In genomic region chr5:149550267-149550582, GRCh38 we compare ENCODE assay signal across 8 cellular contexts. TPM values are rescaled to one million over a fixed set of nuclear protein-coding genes. Genes with fewer than 3 reads are reported as not detected.
A peak's percentile ranks its signal among the peaks of the same experiment; 100 is the strongest.
DNase-seq lines count a peak whose midpoint lies in the region; ATAC-seq and TF ChIP-seq lines count a peak whose summit lies in the region.

No MANE protein-coding gene starts in this region.

- H3K9me3 ChIP-seq in H9 (ENCODE audit: control insufficient read depth, low read depth, low read length) = no peaks in the 10 kb centered on the region

- H2AFZ ChIP-seq in H9 (ENCODE audit: low read length) = no peak overlapping the region

- no peaks in the 10 kb centered on the region for H4K20me1 ChIP-seq in H9 (ENCODE audit: control insufficient read depth, insufficient read depth, insufficient read length)

- peak overlapping the region; percentile 70; the same call in 1 of the 2 replicates for H3K14ac ChIP-seq in H9 (ENCODE audit: insufficient read depth, low read length)

- H2BK120ac ChIP-seq in H9 (ENCODE audit: low read depth, low read length, poor library complexity, severe bottlenecking) = no peak overlapping the region

- no peak overlapping the region for H4K8ac ChIP-seq in H9 (replicated peaks; ENCODE audit: insufficient read length, low read depth, low read length)

- H3K36me3 Mint-ChIP-seq in H9 (ENCODE audit: insufficient read depth in 1 of 3, low read depth in 3 of 3) = peaks cover 44 to 57% (median 54%) of the 10 kb centered on the region in 3 experiments
- H3K36me3 Mint-ChIP-seq in effector memory CD8-positive, alpha-beta T cell (ENCODE audit: insufficient read depth) = peaks cover 64% of the 10 kb centered on the region
- peaks cover 15 to 41% (median 17%) of the 10 kb centered on the region in 3 donors for H3K36me3 Mint-ChIP-seq in naive thymus-derived CD8-positive, alpha-beta T cell

- peaks cover 2% of the 10 kb centered on the region for H3K79me1 ChIP-seq in H9 (ENCODE audit: insufficient read depth, low read depth, low read length, poor library complexity, severe bottlenecking)

- no peak overlapping the region for H3T11ph ChIP-seq in H9 (ENCODE audit: low read length)

- peaks cover 0 to 2% of the 10 kb centered on the region in 2 experiments; a peak in 1 of 5 replicates for H3K9me3 Mint-ChIP-seq in H9
- H3K9me3 Mint-ChIP-seq in effector memory CD8-positive, alpha-beta T cell = no peaks in the 10 kb centered on the region
- no peaks in the 10 kb centered on the region for H3K9me3 Mint-ChIP-seq in naive thymus-derived CD8-positive, alpha-beta T cell

- H4K5ac ChIP-seq in H9 (ENCODE audit: insufficient read length, low read depth, low read length) = peak overlapping the region; percentile 86

- H3K4me2 ChIP-seq in H9 (ENCODE audit: insufficient read depth, insufficient read length, low read length) = peak overlapping the region; percentile 99

- no peak overlapping the region for H3K23ac ChIP-seq in H9 (ENCODE audit: insufficient read length, low read depth, low read length)

- H3K4me1 ChIP-seq in H9 (ENCODE audit: insufficient read depth, low read length) = no peaks in the 10 kb centered on the region

- H2BK15ac ChIP-seq in H9 (ENCODE audit: low read depth, low read length) = no peak overlapping the region

- no peak overlapping the region for H2BK12ac ChIP-seq in H9 (ENCODE audit: insufficient read length, low read depth, low read length)

- H3K18ac ChIP-seq in H9 (ENCODE audit: insufficient read length, low read depth, low read length) = peak overlapping the region; percentile 77

- POLR2A ChIA-PET in naive thymus-derived CD8-positive, alpha-beta T cell (lab: Charles Lee) = interaction anchor here (0.7 to 3.6 kb wide), 10 partner anchors 9 to 1652 kb away, joined by 3 to 23 read pairs (median 8); partner anchors contain the start of genes GRPEL2, PCYOX1L and PPARGC1B

- H4K91ac ChIP-seq in H9 (ENCODE audit: insufficient read length, low read depth, low read length) = no peak overlapping the region

- WGBS in H9 (ENCODE audit: extremely low coverage, insufficient read length, low lambda C conversion rate) = no CpG with 5 or more reads among the region's 12 CpGs

- no peak for ATAC-seq in effector memory CD8-positive, alpha-beta T cell (replicated peaks)
- no peak for ATAC-seq in naive thymus-derived CD8-positive, alpha-beta T cell
- ATAC-seq in HG03439 (IDR thresholded peaks at IDR 0.05; ENCODE audit: unreplicated experiment) = no peak

- H3K4ac ChIP-seq in H9 (ENCODE audit: low read depth, low read length) = no peak overlapping the region

- peaks cover 15% of the 10 kb centered on the region for H3K23me2 ChIP-seq in H9 (ENCODE audit: insufficient read length, low read depth, low read length, poor library complexity, severe bottlenecking)

- peak overlapping the region; percentile 98 to 99 for H3K4me3 Mint-ChIP-seq in H9
- H3K4me3 Mint-ChIP-seq in effector memory CD8-positive, alpha-beta T cell = peak overlapping the region; percentile 96 to 97
- peak overlapping the region; percentile 95 to 99 (median 98) for H3K4me3 Mint-ChIP-seq in naive thymus-derived CD8-positive, alpha-beta T cell

- no peak for DNase-seq in H9
- peak; percentile 16 for DNase-seq in RPMI8226
- DNase-seq in effector memory CD8-positive, alpha-beta T cell = no peak
- peak in 1 of 10 donors; percentile 13 for DNase-seq in naive thymus-derived CD8-positive, alpha-beta T cell
- DNase-seq in C1 segment of cervical spinal cord (lab: John Stamatoyannopoulos, UW) = no peak
- DNase-seq in activated gamma-delta T cell (lab: John Stamatoyannopoulos, UW) = no peak
- no peak for DNase-seq in DMS 273 (lab: John Stamatoyannopoulos, UW; ENCODE audit: unreplicated experiment)

- H3K27ac Mint-ChIP-seq in H9 = peak overlapping the region; percentile 97 to 99 (median 99)
- H3K27ac Mint-ChIP-seq in effector memory CD8-positive, alpha-beta T cell = peak overlapping the region; percentile 99
- peak overlapping the region; percentile 95 to 100 (median 99) for H3K27ac Mint-ChIP-seq in naive thymus-derived CD8-positive, alpha-beta T cell

- H3K4me1 Mint-ChIP-seq in H9 = peaks cover 35 to 44% of the 10 kb centered on the region in 2 experiments
- peaks cover 32 to 45% of the 10 kb centered on the region in 2 donors for H3K4me1 Mint-ChIP-seq in effector memory CD8-positive, alpha-beta T cell (ENCODE audit: low read depth in 2 of 2)
- H3K4me1 Mint-ChIP-seq in naive thymus-derived CD8-positive, alpha-beta T cell = peaks cover 19 to 57% (median 43%) of the 10 kb centered on the region in 4 donors

- no peak overlapping the region for H2BK20ac ChIP-seq in H9 (ENCODE audit: low read depth, low read length, poor library complexity, severe bottlenecking)

- H3K27me3 Mint-ChIP-seq in H9 (ENCODE audit: low read depth) = no peaks in the 10 kb centered on the region
- no peaks in the 10 kb centered on the region for H3K27me3 Mint-ChIP-seq in effector memory CD8-positive, alpha-beta T cell
- no peaks in the 10 kb centered on the region for H3K27me3 Mint-ChIP-seq in naive thymus-derived CD8-positive, alpha-beta T cell

- peak overlapping the region; percentile 97 for H3K9ac ChIP-seq in H9 (ENCODE audit: extremely low read depth, insufficient read length, low read length)

- H3K27ac ChIP-seq in H9 (ENCODE audit: insufficient read length, low read depth, low read length) = peak overlapping the region; percentile 90

- TF ChIP-seq CTCF in H9 (conservative IDR thresholded peaks at IDR 0.05) = no peak

- H2AK5ac ChIP-seq in H9 (ENCODE audit: insufficient read length, low read length) = no peak overlapping the region

- H3K27me3 ChIP-seq in H9 (ENCODE audit: insufficient read depth, low read length) = no peaks in the 10 kb centered on the region

- H3K79me2 ChIP-seq in H9 (ENCODE audit: insufficient read depth, low read length) = peaks cover 54% of the 10 kb centered on the region

- no peak overlapping the region for H2BK5ac ChIP-seq in H9 (ENCODE audit: insufficient read length, low read length)

- H3K56ac ChIP-seq in H9 (ENCODE audit: insufficient read length, low read depth, low read length) = peak overlapping the region; percentile 99

RNA-seq across cellular contexts. Expression of gene CSNK1A1, which starts 1.0 kb away (rescaled TPM):
- total RNA-seq in H9 (2021) = 304 and 310 TPM in 2 replicates
- total RNA-seq in naive thymus-derived CD8-positive, alpha-beta T cell = 100 to 1,000 TPM; 175 to 197 TPM
- polyA plus RNA-seq in naive thymus-derived CD8-positive, alpha-beta T cell = 100 to 1,000 TPM; 133 to 143 (median 137) TPM

RNA-seq across cellular contexts. Expression of gene ARHGEF37, which starts 31.1 kb away (rescaled TPM):
- total RNA-seq in H9 (2021) = 0.39 and 0.42 TPM in 2 replicates
- total RNA-seq in naive thymus-derived CD8-positive, alpha-beta T cell = 1 to 10 TPM in 1 of 2 experiments, not detected in 1; 1.2 TPM
- not detected for polyA plus RNA-seq in naive thymus-derived CD8-positive, alpha-beta T cell
